ENCODE assay signal across 21 cellular contexts in genomic region chr13:41025518-41025917, GRCh38. TPM values are rescaled to one million over a fixed set of nuclear protein-coding genes. Genes with fewer than 3 reads are reported as not detected.
DNase-seq lines count a peak whose midpoint lies in the region; ATAC-seq, FAIRE-seq and TF ChIP-seq lines count a peak whose summit lies in the region.
"Had no signal": no experiment of that assay in that cellular context is flagged by ENCODE, and none has a peak within 500 bp of the region (broad histone marks: within the 10 kb centered on the region; RNA-seq: fewer than 3 reads in every experiment).

No MANE protein-coding gene starts in this region.

- H3K36me3 ChIP-seq in cardiac muscle cell (no peaks in the 10 kb centered on the region), OCI-LY7 (ENCODE audit: insufficient read depth, low read length) (peaks cover 32% of the 10 kb centered on the region), mucosa of descending colon (ENCODE audit: low read depth) (no peaks in the 10 kb centered on the region)
- H3K36me3 ChIP-seq: upper lobe of right lung had no signal

- no peak overlapping the region for H2AFZ ChIP-seq in OCI-LY7 (ENCODE audit: low read length)

- H3K27ac ChIP-seq in cardiac muscle cell (peak overlapping the region; percentile 77), OCI-LY7 (ENCODE audit: low read depth, low read length, poor library complexity, severe bottlenecking) (peak overlapping the region; percentile 27)
- H3K27ac ChIP-seq: upper lobe of right lung had no signal

- H3K27me3 ChIP-seq in cardiac muscle cell, result no peaks in the 10 kb centered on the region
- H3K27me3 ChIP-seq: gastrocnemius medialis, upper lobe of right lung had no signal

- H3K79me2 ChIP-seq in OCI-LY7 (ENCODE audit: insufficient read depth, low read depth, low read length), result peaks cover 81% of the 10 kb centered on the region

- H3K4me1 ChIP-seq in cardiac muscle cell (ENCODE audit: low read depth), result peaks cover 17% of the 10 kb centered on the region
- peaks cover 63% of the 10 kb centered on the region for H3K4me1 ChIP-seq in OCI-LY7 (ENCODE audit: insufficient read depth, low read length, poor library complexity, severe bottlenecking)
- peaks cover 28% of the 10 kb centered on the region for H3K4me1 ChIP-seq in mucosa of descending colon (ENCODE audit: low read depth)

- peak overlapping the region; percentile 53 for H3K4me2 ChIP-seq in OCI-LY7 (ENCODE audit: low read length)

- DNase-seq in cardiac muscle cell (ENCODE audit: low read depth in 1 of 2, low spot score in 1 of 2), result no peak
- no peak for DNase-seq in cardiac septum (ENCODE audit: low spot score)
- no peak for DNase-seq in OCI-LY7 (ENCODE audit: low spot score)
- no peak for DNase-seq in mucosa of descending colon
- no peak for DNase-seq in MCF 10A (ENCODE audit: unreplicated experiment)
- no peak for DNase-seq in putamen (ENCODE audit: low spot score)
- no peak for DNase-seq in RCC 7860 (ENCODE audit: low spot score)
- DNase-seq in cortex of kidney (lab: John Stamatoyannopoulos, UW), result no peak
- DNase-seq: ACHN; activated gamma-delta T cell; CD4-positive, alpha-beta memory T cell; gastrocnemius medialis; H7; Kasumi-1; left ventricle myocardium superior; NCI-H1436 treated with DMSO at 0.1 percent for 48 hours; NCI-H446; stimulated activated naive CD8-positive, alpha-beta T cell treated with anti-CD3 and anti-CD28 coated beads, Interleukin-15, Interleukin-2, amounts not matched to agents 100 U/mL and 50 U/mL, for 24 hours; upper lobe of right lung had no signal

- no peak overlapping the region for H3K27ac Mint-ChIP-seq in MCF 10A (ENCODE audit: low read depth, unreplicated experiment)
- H3K27ac Mint-ChIP-seq: natural killer cell treated with Interleukin-12 subunit alpha and Interleukin-12 subunit beta and Interleukin-15 and Interleukin-18, amount 100 ng/mL, for 72 hours had no signal

- CTCF ChIA-PET in OCI-LY7 (lab: Charles Lee; ENCODE audit: unreplicated experiment) (no interaction called here), MCF 10A (lab: Yijun Ruan, JAX) (interaction anchor here (0.6 to 0.9 kb wide), 3 partner anchors 10 to 29 kb away, joined by 3 read pairs; no protein-coding TSS in a partner anchor)

- no peaks in the 10 kb centered on the region for H3K9me2 ChIP-seq in OCI-LY7 (ENCODE audit: insufficient read depth, low read length)

- FAIRE-seq in RCC 7860 (lab: Jason Lieb, UNC), result no peak

- POLR2A ChIA-PET in OCI-LY7 (lab: Charles Lee), result interaction anchor here (0.5 to 1.4 kb wide), 5 partner anchors 11 to 202 kb away, joined by 3 to 5 read pairs (median 3); no protein-coding TSS in a partner anchor
- POLR2A ChIA-PET in MCF 10A (lab: Yijun Ruan, JAX), result interaction anchor here (1.0 to 1.3 kb wide), 2 partner anchors 34 to 36 kb away, joined by 3 to 6 read pairs; partner anchors contain the start of gene WBP4

- ATAC-seq in mucosa of descending colon, result peak; percentile 45
- ATAC-seq: activated CD4-positive, CD25-positive, alpha-beta regulatory T cell treated with anti-CD3 and anti-CD28 coated beads, Interleukin-2, amount 50 U/mL, for 24 hours; gastrocnemius medialis; natural killer cell treated with Interleukin-12 subunit alpha and Interleukin-12 subunit beta and Interleukin-15 and Interleukin-18, amount 100 ng/mL, for 72 hours; stimulated activated naive CD8-positive, alpha-beta T cell treated with anti-CD3 and anti-CD28 coated beads, Interleukin-15, Interleukin-2, amounts not matched to agents 100 U/mL and 50 U/mL, for 24 hours; upper lobe of right lung had no signal

- no peak overlapping the region for H3K4me3 Mint-ChIP-seq in MCF 10A (ENCODE audit: unreplicated experiment)
- H3K4me3 Mint-ChIP-seq: CD4-positive, alpha-beta memory T cell; natural killer cell treated with Interleukin-12 subunit alpha and Interleukin-12 subunit beta and Interleukin-15 and Interleukin-18, amount 100 ng/mL, for 72 hours had no signal

- no peaks in the 10 kb centered on the region for H3K9me3 ChIP-seq in cardiac muscle cell (ENCODE audit: low read depth)
- no peaks in the 10 kb centered on the region; the same call in 1 of the 2 replicates for H3K9me3 ChIP-seq in OCI-LY7 (ENCODE audit: low read length)
- no peaks in the 10 kb centered on the region for H3K9me3 ChIP-seq in mucosa of descending colon
- H3K9me3 ChIP-seq: gastrocnemius medialis, upper lobe of right lung had no signal

- peaks cover 24% of the 10 kb centered on the region for H3K4me1 Mint-ChIP-seq in MCF 10A (ENCODE audit: insufficient read depth, unreplicated experiment)

- no peaks in the 10 kb centered on the region for H4K20me1 ChIP-seq in OCI-LY7 (ENCODE audit: insufficient read depth, low read length)

- peaks cover 28% of the 10 kb centered on the region for H3K36me3 Mint-ChIP-seq in MCF 10A (ENCODE audit: insufficient read depth, unreplicated experiment)
- H3K36me3 Mint-ChIP-seq: natural killer cell treated with Interleukin-12 subunit alpha and Interleukin-12 subunit beta and Interleukin-15 and Interleukin-18, amount 100 ng/mL, for 72 hours had no signal

- intact Hi-C loops in cardiac septum (cut with DNase I) (no loop called here), OCI-LY7 (cut with micrococcal nuclease; ENCODE audit: unreplicated experiment) (no loop called here), mucosa of descending colon (cut with DNase I, micrococcal nuclease) (no loop called here), MCF 10A (cut with micrococcal nuclease) (no loop called here)

- H3K4me3 ChIP-seq in cardiac muscle cell (no peak overlapping the region), OCI-LY7 (ENCODE audit: low read depth, low read length, poor library complexity, severe bottlenecking) (no peak overlapping the region), mucosa of descending colon (no peak overlapping the region)
- H3K4me3 ChIP-seq: gastrocnemius medialis, upper lobe of right lung had no signal

- H3K9me3 Mint-ChIP-seq in MCF 10A (ENCODE audit: unreplicated experiment), result no peaks in the 10 kb centered on the region
- H3K9me3 Mint-ChIP-seq: natural killer cell treated with Interleukin-12 subunit alpha and Interleukin-12 subunit beta and Interleukin-15 and Interleukin-18, amount 100 ng/mL, for 72 hours had no signal

- no TSS peak for BruUV-seq in OCI-LY7 (replicated peaks; lab: Mats Ljungman, UMichigan)
- no TSS peak for BruUV-seq in MCF 10A (replicated peaks; lab: Mats Ljungman, UMichigan)

- TF ChIP-seq CTCF in cardiac muscle cell (IDR thresholded peaks at IDR 0.05; ENCODE audit: low read depth, low read length) (no peak), OCI-LY7 (conservative IDR thresholded peaks at IDR 0.05; ENCODE audit: low read length) (no peak), mucosa of descending colon (IDR thresholded peaks at IDR 0.05) (no peak), MCF 10A (IDR thresholded peaks at IDR 0.05; ENCODE audit: unreplicated experiment) (no peak)

- no peaks in the 10 kb centered on the region for H3K27me3 Mint-ChIP-seq in MCF 10A (ENCODE audit: insufficient read depth, unreplicated experiment)
- H3K27me3 Mint-ChIP-seq: CD4-positive, alpha-beta memory T cell; natural killer cell treated with Interleukin-12 subunit alpha and Interleukin-12 subunit beta and Interleukin-15 and Interleukin-18, amount 100 ng/mL, for 72 hours had no signal

RNA-seq across cellular contexts. Expression of gene ELF1, which starts 6.4 kb away (rescaled TPM):
- total RNA-seq in cardiac muscle cell (30.0 and 36.8 TPM in 2 replicates), cardiac septum (36.6 TPM), OCI-LY7 (2022) (248 and 276 TPM in 2 replicates), mucosa of descending colon (100 to 1,000 TPM in 1 of 3 donors, 10 to 100 TPM in 2; 80.2 to 111 (median 96.8) TPM), MCF 10A (2022) (73.7 and 82.1 TPM in 2 replicates)
- 22.2 and 23.6 TPM in 2 replicates for polyA plus RNA-seq in cardiac muscle cell
- total RNA-seq in OCI-LY7 (2014; rRNA removed; shearing (Covaris generic)), result 106 and 111 TPM in 2 replicates

RNA-seq across cellular contexts. Expression of gene WBP4, which starts 35.8 kb away (rescaled TPM):
- 6.2 and 8.1 TPM in 2 replicates for total RNA-seq in cardiac muscle cell
- 9.9 and 11.0 TPM in 2 replicates for polyA plus RNA-seq in cardiac muscle cell
- 18.1 TPM for total RNA-seq in cardiac septum
- 5.9 and 7.9 TPM in 2 replicates for total RNA-seq in OCI-LY7 (2014; rRNA removed; shearing (Covaris generic))
- 7.3 and 8.6 TPM in 2 replicates for total RNA-seq in OCI-LY7 (2022)
- total RNA-seq in mucosa of descending colon, result 10 to 100 TPM in 1 of 3 donors, 1 to 10 TPM in 2; 6.4 to 11.4 (median 6.4) TPM
- total RNA-seq in MCF 10A (2022), result 14.7 and 16.0 TPM in 2 replicates
